In genomic region chr18:78675231-78675630, GRCh38 we compare ENCODE assay signal across 19 cellular contexts.
DNase-seq lines count a peak whose midpoint lies in the region; ATAC-seq, FAIRE-seq and TF ChIP-seq lines count a peak whose summit lies in the region.
"Had no signal": no experiment of that assay in that cellular context is flagged by ENCODE, and none has a peak within 500 bp of the region (broad histone marks: within the 10 kb centered on the region; RNA-seq: fewer than 3 reads in every experiment).

No MANE protein-coding gene starts in this region.

- H3K27me3 Mint-ChIP-seq in natural killer cell treated with Interleukin-12 subunit alpha and Interleukin-12 subunit beta and Interleukin-15 and Interleukin-18, amount 100 ng/mL, for 72 hours = no peaks in the 10 kb centered on the region
- no peaks in the 10 kb centered on the region for H3K27me3 Mint-ChIP-seq in natural killer cell (ENCODE audit: low read depth in 2 of 2)

- H3K4me1 Mint-ChIP-seq in natural killer cell treated with Interleukin-12 subunit alpha and Interleukin-12 subunit beta and Interleukin-15 and Interleukin-18, amount 100 ng/mL, for 72 hours (ENCODE audit: low read depth in 2 of 2) = no peaks in the 10 kb centered on the region
- no peaks in the 10 kb centered on the region for H3K4me1 Mint-ChIP-seq in natural killer cell
- H3K4me1 Mint-ChIP-seq: CD4-positive, CD25-positive, alpha-beta regulatory T cell had no signal

- H3K4me3 Mint-ChIP-seq in natural killer cell treated with Interleukin-12 subunit alpha and Interleukin-12 subunit beta and Interleukin-15 and Interleukin-18, amount 100 ng/mL, for 72 hours = no peak overlapping the region
- H3K4me3 Mint-ChIP-seq in natural killer cell = no peak overlapping the region
- H3K4me3 Mint-ChIP-seq: CD4-positive, CD25-positive, alpha-beta regulatory T cell; CD8-positive, alpha-beta T cell had no signal

- FAIRE-seq in kidney (lab: Jason Lieb, UNC) = no peak
- no peak for FAIRE-seq in small intestine (lab: Jason Lieb, UNC)
- FAIRE-seq: GM12878, GM19239, H1 had no signal

- H3K36me3 ChIP-seq in kidney (ENCODE audit: control insufficient read depth in 1 of 2, insufficient read depth in 2 of 2, low read length in 2 of 2) (no peaks in the 10 kb centered on the region), small intestine (ENCODE audit: control insufficient read depth in 2 of 2, insufficient read depth in 2 of 2, low read length in 2 of 2) (no peaks in the 10 kb centered on the region)

- H3K9me3 ChIP-seq in kidney (ENCODE audit: control insufficient read depth in 1 of 2, low read length in 2 of 2) (no peaks in the 10 kb centered on the region), small intestine (ENCODE audit: control insufficient read depth, low read depth) (no peaks in the 10 kb centered on the region)
- H3K9me3 ChIP-seq: Caco-2 had no signal

- 70 to 83% (median 80%) methylated on average over 8 of the region's 8 CpGs for WGBS in small intestine, 3 donors

- no peak for ATAC-seq in natural killer cell treated with Interleukin-12 subunit alpha and Interleukin-12 subunit beta and Interleukin-15 and Interleukin-18, amount 100 ng/mL, for 72 hours
- no peak for ATAC-seq in natural killer cell
- ATAC-seq: CD8-positive, alpha-beta T cell; GM12878 had no signal

- no peaks in the 10 kb centered on the region for H3K36me3 Mint-ChIP-seq in natural killer cell treated with Interleukin-12 subunit alpha and Interleukin-12 subunit beta and Interleukin-15 and Interleukin-18, amount 100 ng/mL, for 72 hours
- no peaks in the 10 kb centered on the region for H3K36me3 Mint-ChIP-seq in natural killer cell
- H3K36me3 Mint-ChIP-seq: CD4-positive, CD25-positive, alpha-beta regulatory T cell; CD8-positive, alpha-beta T cell had no signal

- H3K4me1 ChIP-seq in kidney (ENCODE audit: control insufficient read depth in 1 of 2, insufficient read depth in 1 of 2, low read depth in 1 of 2, low read length in 2 of 2) (no peaks in the 10 kb centered on the region), small intestine (ENCODE audit: control insufficient read depth in 2 of 2, insufficient read depth in 1 of 2, low read depth in 1 of 2, low read length in 1 of 2) (no peaks in the 10 kb centered on the region)
- H3K4me1 ChIP-seq: Caco-2 had no signal

- no peaks in the 10 kb centered on the region for H3K9me3 Mint-ChIP-seq in natural killer cell treated with Interleukin-12 subunit alpha and Interleukin-12 subunit beta and Interleukin-15 and Interleukin-18, amount 100 ng/mL, for 72 hours
- H3K9me3 Mint-ChIP-seq in natural killer cell = no peaks in the 10 kb centered on the region
- H3K9me3 Mint-ChIP-seq: CD8-positive, alpha-beta T cell had no signal

- H3K4me3 ChIP-seq in kidney (ENCODE audit: low read length in 2 of 2) = no peak overlapping the region
- no peak overlapping the region for H3K4me3 ChIP-seq in small intestine (ENCODE audit: low read depth in 1 of 2, low read length in 2 of 2)
- H3K4me3 ChIP-seq: GM12878, GM23248 had no signal

- peaks cover 0 to 2% of the 10 kb centered on the region in 2 donors for H3K27me3 ChIP-seq in small intestine (ENCODE audit: control insufficient read depth in 2 of 2, insufficient read depth in 2 of 2, low read length in 2 of 2)

- intact Hi-C loops in natural killer cell (cut with micrococcal nuclease) (no loop called here), kidney (cut with DNase I) (no loop called here), posterior vena cava (cut with DNase I) (no loop called here)

- no peak overlapping the region for H3K9ac ChIP-seq in kidney (ENCODE audit: low read length in 2 of 2)
- H3K9ac ChIP-seq: GM23248 had no signal

- TF ChIP-seq CTCF in natural killer cell (IDR thresholded peaks at IDR 0.05) (no peak), kidney (IDR thresholded peaks at IDR 0.05; ENCODE audit: borderline replicate concordance, extremely low read depth, insufficient read depth) (no peak)

- no peak overlapping the region for H3K27ac ChIP-seq in kidney (ENCODE audit: low read depth in 2 of 2, low read length in 2 of 2)
- H3K27ac ChIP-seq in small intestine (ENCODE audit: low read depth in 1 of 2, low read length in 1 of 2) = no peak overlapping the region
- H3K27ac ChIP-seq: C4-2B, GM23248 had no signal

- no peak overlapping the region for H3K27ac Mint-ChIP-seq in natural killer cell treated with Interleukin-12 subunit alpha and Interleukin-12 subunit beta and Interleukin-15 and Interleukin-18, amount 100 ng/mL, for 72 hours
- no peak overlapping the region for H3K27ac Mint-ChIP-seq in natural killer cell
- H3K27ac Mint-ChIP-seq: CD4-positive, CD25-positive, alpha-beta regulatory T cell; CD8-positive, alpha-beta T cell had no signal

- peak; percentile 28 for DNase-seq in natural killer cell treated with Interleukin-12 subunit alpha and Interleukin-12 subunit beta and Interleukin-15 and Interleukin-18, amount 100 ng/mL, for 72 hours (ENCODE audit: low spot score)
- DNase-seq in natural killer cell (no peak), kidney (peak; percentile 29), posterior vena cava (ENCODE audit: low spot score) (peak; percentile 73), C1 segment of cervical spinal cord (lab: John Stamatoyannopoulos, UW) (no peak), small intestine (no peak)
- DNase-seq: Caco-2; CD4-positive, CD25-positive, alpha-beta regulatory T cell; CD8-positive, alpha-beta T cell; DMS79; EL; GDM1; GM23248; H7; HCEC 1CT had no signal

Comparison
In these comparisons a context has a peak if more than half of its experiments do, and no peak if none do; other contexts are left out.
1. DNase-seq: peak in natural killer cell treated with Interleukin-12 subunit alpha and Interleukin-12 subunit beta and Interleukin-15 and Interleukin-18, amount 100 ng/mL, for 72 hours (single experiment), kidney (single experiment) and posterior vena cava (single experiment); none in natural killer cell (single experiment), C1 segment of cervical spinal cord (0 of 14) and small intestine (single experiment).